Comparison of ENCODE assay signal across 8 cellular contexts in the genomic region with DNA sequence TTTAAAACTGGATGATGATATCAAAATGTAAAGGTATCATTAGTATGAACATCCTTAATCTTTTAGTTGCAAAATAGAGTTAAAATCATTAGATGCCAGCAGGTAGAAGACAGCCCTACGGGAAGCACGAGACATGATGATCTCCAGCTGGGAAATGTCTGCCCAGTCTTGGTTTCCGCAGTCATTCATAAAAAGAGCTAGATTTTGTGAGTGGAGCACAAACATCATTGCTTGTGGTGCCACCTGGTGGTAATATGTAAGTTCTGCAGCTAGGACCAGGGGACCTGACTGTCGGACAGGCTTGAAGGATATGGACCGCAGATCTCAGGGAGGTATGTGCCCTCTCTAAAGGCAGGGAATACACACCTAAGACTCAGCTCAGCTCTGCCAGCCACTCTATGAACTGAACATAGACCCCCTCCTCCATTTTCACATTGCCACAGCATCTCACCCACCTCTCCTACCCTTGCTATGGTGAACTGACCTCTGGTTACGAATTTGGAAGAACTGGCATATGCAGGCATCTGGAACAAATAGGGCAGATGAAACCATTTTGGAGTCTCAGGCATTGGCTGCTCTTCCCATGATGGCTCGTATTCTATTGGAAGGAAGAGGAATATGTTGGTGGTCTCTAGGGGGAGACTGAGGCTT. TPM values are rescaled to one million over a fixed set of nuclear protein-coding genes. Genes with fewer than 3 reads are reported as not detected.
DNase-seq lines count a peak whose midpoint lies in the region; ATAC-seq and TF ChIP-seq lines count a peak whose summit lies in the region.

No MANE protein-coding gene starts in this region.

- peak; percentile 68 for DNase-seq in GM04504 (ENCODE audit: low read depth)
- peak in 1 of 2 experiments; percentile 75 for DNase-seq in HL-60 (ENCODE audit: low read depth in 1 of 2, low spot score in 1 of 2)
- DNase-seq in NCI-H526 (lab: John Stamatoyannopoulos, UW): peak; percentile 67 to 82
- DNase-seq in activated CD4-positive, alpha-beta T cell treated with anti-CD3 and anti-CD28 coated beads for 4 hours: peak; percentile 47 to 64
- DNase-seq in dorsolateral prefrontal cortex: peak; percentile 40 to 83 (median 70)
- peak; percentile 56 for DNase-seq in lower lobe of right lung
- DNase-seq in stimulated activated naive CD8-positive, alpha-beta T cell treated with anti-CD3 and anti-CD28 coated beads, Interleukin-15, amount 100 ng/mL, for 72 hours: peak; percentile 65 to 67

- TF ChIP-seq CTCF in HL-60 (IDR thresholded peaks at IDR 0.05; ENCODE audit: insufficient read depth, low read length) (peak; percentile 62), dorsolateral prefrontal cortex (IDR thresholded peaks at IDR 0.05 in 54 of 56, conservative IDR thresholded peaks at IDR 0.05 in 2 of 56; ENCODE audit: low read depth in 1 of 56, partially characterized antibody in 56 of 56) (peak; percentile 70 to 98 (median 93)), lower lobe of right lung (IDR thresholded peaks at IDR 0.05) (peak; percentile 87)

- H3K27ac ChIP-seq in HL-60 (replicated peaks) (no peak overlapping the region), dorsolateral prefrontal cortex (no peak overlapping the region), lower lobe of right lung (no peak overlapping the region)

- no peak overlapping the region for H3K27ac Mint-ChIP-seq in stimulated activated naive CD8-positive, alpha-beta T cell treated with anti-CD3 and anti-CD28 coated beads, Interleukin-15, amount 100 ng/mL, for 72 hours

- H3K9me3 Mint-ChIP-seq in stimulated activated naive CD8-positive, alpha-beta T cell treated with anti-CD3 and anti-CD28 coated beads, Interleukin-15, amount 100 ng/mL, for 72 hours: no peaks in the 10 kb centered on the region

- H3K36me3 ChIP-seq in lower lobe of right lung: no peaks in the 10 kb centered on the region

- no peak overlapping the region for H3K4me3 ChIP-seq in HL-60 (replicated peaks; ENCODE audit: insufficient read depth, low read length)
- no peak overlapping the region for H3K4me3 ChIP-seq in dorsolateral prefrontal cortex
- H3K4me3 ChIP-seq in lower lobe of right lung: no peak overlapping the region

- H3K27me3 Mint-ChIP-seq in stimulated activated naive CD8-positive, alpha-beta T cell treated with anti-CD3 and anti-CD28 coated beads, Interleukin-15, amount 100 ng/mL, for 72 hours: no peaks in the 10 kb centered on the region

- peaks cover 23% of the 10 kb centered on the region for H3K4me1 ChIP-seq in lower lobe of right lung

- no peak overlapping the region for H3K4me3 Mint-ChIP-seq in stimulated activated naive CD8-positive, alpha-beta T cell treated with anti-CD3 and anti-CD28 coated beads, Interleukin-15, amount 100 ng/mL, for 72 hours

- peaks cover 92% of the 10 kb centered on the region for H3K4me1 Mint-ChIP-seq in stimulated activated naive CD8-positive, alpha-beta T cell treated with anti-CD3 and anti-CD28 coated beads, Interleukin-15, amount 100 ng/mL, for 72 hours

- ATAC-seq in lower lobe of right lung (peak; percentile 35 to 45), HG03378 (IDR thresholded peaks at IDR 0.05; ENCODE audit: unreplicated experiment) (no peak)
- peak; percentile 45 for ATAC-seq in stimulated activated naive CD8-positive, alpha-beta T cell treated with anti-CD3 and anti-CD28 coated beads, Interleukin-15, amount 100 ng/mL, for 72 hours

- intact Hi-C loops in dorsolateral prefrontal cortex (cut with DNase I): loop anchor here (2.0 to 10.0 kb wide), 5 partner anchors 175 to 428 kb away; partner anchors contain the start of gene DYRK3 (in 1 of the 2)
- intact Hi-C loops in lower lobe of right lung (cut with DNase I): loop anchor here (10.0 kb wide), 1 partner anchor 48 kb away; the partner anchor contains the start of gene IL20

- no peaks in the 10 kb centered on the region for H3K9me3 ChIP-seq in lower lobe of right lung

- H3K27me3 ChIP-seq in HL-60 (ENCODE audit: insufficient read depth, poor library complexity, severe bottlenecking): peaks cover 23% of the 10 kb centered on the region
- peaks cover 0 to 40% (median 22%) of the 10 kb centered on the region in 45 donors for H3K27me3 ChIP-seq in dorsolateral prefrontal cortex
- no peaks in the 10 kb centered on the region for H3K27me3 ChIP-seq in lower lobe of right lung (ENCODE audit: low read depth)

RNA-seq across cellular contexts. Expression of gene FCMR, which starts 9.2 kb away (rescaled TPM):
- total RNA-seq in dorsolateral prefrontal cortex (1 to 10 TPM in 19 of 120 experiments, under 1 TPM in 41, not detected in 60; 0.24 to 2.7 (median 0.82) TPM), lower lobe of right lung (6.8 TPM)

RNA-seq across cellular contexts. Expression of gene IL24, which starts 15.3 kb away (rescaled TPM):
- total RNA-seq in dorsolateral prefrontal cortex (not detected), lower lobe of right lung (not detected)

RNA-seq across cellular contexts. Expression of gene PIGR, which starts 33.7 kb away (rescaled TPM):
- total RNA-seq in dorsolateral prefrontal cortex (1 to 10 TPM in 1 of 120 experiments, under 1 TPM in 12, not detected in 107; 0.07 to 2.7 (median 0.16) TPM), lower lobe of right lung (813 TPM)

RNA-seq across cellular contexts. Expression of gene IL20, which starts 47.1 kb away (rescaled TPM):
- total RNA-seq in dorsolateral prefrontal cortex (not detected), lower lobe of right lung (not detected)

RNA-seq across cellular contexts. Expression of gene FCAMR, which starts 57.7 kb away (rescaled TPM):
- total RNA-seq in dorsolateral prefrontal cortex: under 1 TPM in 1 of 120 experiments, not detected in 119; 0.50 TPM
- total RNA-seq in lower lobe of right lung: not detected

Comparison
In these comparisons a context has a peak if more than half of its experiments do, and no peak if none do; other contexts are left out.
1. RNA of gene PIGR, which starts 33.7 kb away (total RNA-seq): 813 TPM in lower lobe of right lung (single experiment); 0.07 to 2.7 TPM in dorsolateral prefrontal cortex; every median in the first group is over 100 times any median in the second.
2. Peak in every context shown above with its lines, with median percentiles within 50 percentile points of each other: CTCF ChIP-seq.